Comparison of ENCODE assay signal across 8 cellular contexts in the genomic region with DNA sequence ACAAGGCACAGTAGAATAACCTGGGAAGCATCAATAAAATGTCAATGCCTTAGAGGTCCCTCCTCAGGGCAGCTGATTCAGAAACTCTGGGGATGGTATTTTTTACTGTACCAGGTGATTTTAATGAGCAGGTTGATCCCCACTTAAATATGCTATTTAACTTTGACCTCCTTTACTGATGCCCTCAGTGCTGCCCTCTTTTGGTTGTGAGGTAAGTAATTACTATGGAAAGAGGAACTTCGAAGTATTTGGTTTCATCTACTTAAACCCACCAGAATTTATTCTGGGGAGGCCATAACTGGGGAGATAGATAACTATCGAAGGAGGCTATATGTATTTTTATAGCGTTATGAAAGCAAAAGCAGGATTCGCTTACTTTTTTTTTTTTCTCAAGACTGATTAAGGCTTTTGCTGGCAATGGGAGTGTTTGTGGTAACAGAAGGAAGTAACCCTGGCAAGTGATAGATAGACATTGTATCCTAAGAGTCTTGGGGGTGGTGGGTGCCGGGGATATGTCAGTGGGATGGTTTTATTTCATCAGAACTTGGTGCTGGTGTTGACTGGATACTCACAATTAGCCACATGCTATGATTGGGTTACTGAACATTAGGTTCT.
DNase-seq lines count a peak whose midpoint lies in the region; ATAC-seq, FAIRE-seq and TF ChIP-seq lines count a peak whose summit lies in the region.

No MANE protein-coding gene starts in this region.

- no peak overlapping the region for H3K4me3 ChIP-seq in Jurkat, Clone E6-1 (ENCODE audit: low read length)
- no peak overlapping the region for H3K4me3 ChIP-seq in lower lobe of right lung

- no peak overlapping the region for H3K27ac Mint-ChIP-seq in activated CD4-positive, alpha-beta T cell treated with anti-CD3 and anti-CD28 coated beads, Interleukin-2, amount 10 ng/mL, durations not matched to agents 24 days and 14 days

- H3K4me1 Mint-ChIP-seq in activated CD4-positive, alpha-beta T cell treated with anti-CD3 and anti-CD28 coated beads, Interleukin-2, amount 10 ng/mL, durations not matched to agents 24 days and 14 days, result peaks cover 2% of the 10 kb centered on the region

- TF ChIP-seq CTCF in 22Rv1 (IDR thresholded peaks at IDR 0.05) (peak; percentile 80), lower lobe of right lung (IDR thresholded peaks at IDR 0.05) (peak; percentile 35)

- no peaks in the 10 kb centered on the region for H3K27me3 ChIP-seq in lower lobe of right lung (ENCODE audit: low read depth)

- no peaks in the 10 kb centered on the region for H3K4me1 ChIP-seq in lower lobe of right lung

- DNase-seq in Jurkat, Clone E6-1 (ENCODE audit: low read depth, low spot score), result peak; percentile 28
- DNase-seq in activated CD4-positive, alpha-beta T cell treated with anti-CD3 and anti-CD28 coated beads, Interleukin-2, amount 10 ng/mL, durations not matched to agents 24 days and 14 days, result peak; percentile 71
- DNase-seq in lower lobe of right lung (no peak), DMS79 (lab: John Stamatoyannopoulos, UW) (no peak), NCI-H2107 treated with DMSO at 0.1 percent for 48 hours (lab: John Stamatoyannopoulos, UW; ENCODE audit: unreplicated experiment) (no peak)

- H3K36me3 Mint-ChIP-seq in activated CD4-positive, alpha-beta T cell treated with anti-CD3 and anti-CD28 coated beads, Interleukin-2, amount 10 ng/mL, durations not matched to agents 24 days and 14 days (ENCODE audit: low read depth), result no peaks in the 10 kb centered on the region

- H3K9me3 ChIP-seq in lower lobe of right lung, result no peaks in the 10 kb centered on the region

- no peak overlapping the region for H3K27ac ChIP-seq in 22Rv1
- no peak overlapping the region for H3K27ac ChIP-seq in lower lobe of right lung

- H3K9me3 Mint-ChIP-seq in activated CD4-positive, alpha-beta T cell treated with anti-CD3 and anti-CD28 coated beads, Interleukin-2, amount 10 ng/mL, durations not matched to agents 24 days and 14 days, result no peaks in the 10 kb centered on the region

- no peaks in the 10 kb centered on the region for H3K36me3 ChIP-seq in lower lobe of right lung

- H3K4me3 Mint-ChIP-seq in activated CD4-positive, alpha-beta T cell treated with anti-CD3 and anti-CD28 coated beads, Interleukin-2, amount 10 ng/mL, durations not matched to agents 24 days and 14 days, result peak overlapping the region; percentile 55

- intact Hi-C loops in activated CD4-positive, alpha-beta T cell treated with anti-CD3 and anti-CD28 coated beads, Interleukin-2, amount 10 ng/mL, durations not matched to agents 24 days and 14 days (cut with micrococcal nuclease), result loop anchor here (1.0 kb wide), 1 partner anchor 175 kb away; no protein-coding TSS in a partner anchor
- intact Hi-C loops in lower lobe of right lung (cut with DNase I), result no loop called here

- H3K27me3 Mint-ChIP-seq in activated CD4-positive, alpha-beta T cell treated with anti-CD3 and anti-CD28 coated beads, Interleukin-2, amount 10 ng/mL, durations not matched to agents 24 days and 14 days, result peaks cover 2% of the 10 kb centered on the region

- FAIRE-seq in G401.6 (lab: Jason Lieb, UNC), result peak; percentile 19

- ATAC-seq in GM21825 (IDR thresholded peaks at IDR 0.05; ENCODE audit: unreplicated experiment), result peak; percentile 88
- ATAC-seq in lower lobe of right lung, result peak; percentile 61 to 62

Comparison
In these comparisons a context has a peak if more than half of its experiments do, and no peak if none do; other contexts are left out.
1. DNase-seq: peak in Jurkat, Clone E6-1 (single experiment) and activated CD4-positive, alpha-beta T cell treated with anti-CD3 and anti-CD28 coated beads, Interleukin-2, amount 10 ng/mL, durations not matched to agents 24 days and 14 days (single experiment); none in lower lobe of right lung (single experiment), DMS79 (single experiment) and NCI-H2107 treated with DMSO at 0.1 percent for 48 hours (single experiment).